In genomic region chr3:42179110-42179725, GRCh38 we compare ENCODE assay signal across 8 cellular contexts.
DNase-seq lines count a peak whose midpoint lies in the region; ATAC-seq, FAIRE-seq and TF ChIP-seq lines count a peak whose summit lies in the region.

No MANE protein-coding gene starts in this region.

- H3K9me1 ChIP-seq in keratinocyte (ENCODE audit: control insufficient read depth, extremely low read depth, insufficient read depth, low read length) = peaks cover 3% of the 10 kb centered on the region

- dilution Hi-C loops in keratinocyte (cut with MboI; ENCODE audit: extremely low pct_ligation_motif_present, low sequenced_read_pairs) = no loop called here

- DNase-seq in HuH-7.5 (ENCODE audit: low spot score) = peak; percentile 31
- DNase-seq in MCF 10A (ENCODE audit: unreplicated experiment) = peak; percentile 94
- peak; percentile 76 for DNase-seq in keratinocyte (ENCODE audit: low read depth, low spot score)
- peak in 1 of 2 donors; percentile 49 for DNase-seq in suprapubic skin (ENCODE audit: low spot score in 2 of 2)
- no peak for DNase-seq in KBM-7
- DNase-seq in activated CD8-positive, alpha-beta memory T cell treated with anti-CD3 and anti-CD28 coated beads for 24 hours = no peak

- CTCF ChIA-PET in MCF 10A (lab: Yijun Ruan, JAX) = interaction anchor here (0.6 to 5.0 kb wide), 7 partner anchors 9 to 61 kb away, joined by 3 to 36 read pairs (median 5); no protein-coding TSS in a partner anchor

- no peak overlapping the region for H3K9ac ChIP-seq in BLaER1
- H3K9ac ChIP-seq in keratinocyte (ENCODE audit: control insufficient read depth, extremely low read depth, insufficient read depth, low read length) = peak overlapping the region; percentile 52

- TF ChIP-seq POLR2A in suprapubic skin (IDR thresholded peaks at IDR 0.05) = no peak

- H3K9me3 ChIP-seq in BLaER1 (no peaks in the 10 kb centered on the region), keratinocyte (ENCODE audit: control insufficient read depth, low read depth, low read length) (no peaks in the 10 kb centered on the region), suprapubic skin (no peaks in the 10 kb centered on the region)

- H3K4me1 ChIP-seq in BLaER1 = peaks cover 47% of the 10 kb centered on the region
- H3K4me1 ChIP-seq in keratinocyte (ENCODE audit: control insufficient read depth, extremely low read depth, insufficient read depth, low read length) = peaks cover 27% of the 10 kb centered on the region
- H3K4me1 ChIP-seq in suprapubic skin = peaks cover 38% of the 10 kb centered on the region

- no peaks in the 10 kb centered on the region for H3K9me3 Mint-ChIP-seq in MCF 10A (ENCODE audit: unreplicated experiment)

- H3K36me3 Mint-ChIP-seq in MCF 10A (ENCODE audit: insufficient read depth, unreplicated experiment) = peaks cover 31% of the 10 kb centered on the region

- POLR2A ChIA-PET in MCF 10A (lab: Yijun Ruan, JAX) = interaction anchor here (0.6 to 1.7 kb wide), 7 partner anchors 17 to 403 kb away, joined by 3 to 9 read pairs (median 4); no protein-coding TSS in a partner anchor

- in situ Hi-C loops in KBM-7 (cut with MboI; ENCODE audit: low pct_unique_long_range_greater_than_20kb, low sequenced_read_pairs) = no loop called here

- H3K27ac ChIP-seq in BLaER1 = no peak overlapping the region
- H3K27ac ChIP-seq in keratinocyte (ENCODE audit: control insufficient read depth, insufficient read depth, low read length) = peak overlapping the region; percentile 77
- peak overlapping the region; percentile 69 for H3K27ac ChIP-seq in suprapubic skin

- H4K20me1 ChIP-seq in BLaER1 = peaks cover 93% of the 10 kb centered on the region
- peaks cover 2% of the 10 kb centered on the region for H4K20me1 ChIP-seq in keratinocyte (ENCODE audit: control insufficient read depth, extremely low read depth, insufficient read depth, low read length)

- H2AFZ ChIP-seq in keratinocyte (ENCODE audit: control insufficient read depth, low read length) = no peak overlapping the region

- no TSS peak for BruUV-seq in MCF 10A (replicated peaks; lab: Mats Ljungman, UMichigan)

- intact Hi-C loops in MCF 10A (cut with micrococcal nuclease) = no loop called here

- H3K27ac Mint-ChIP-seq in MCF 10A (ENCODE audit: low read depth, unreplicated experiment) = peak overlapping the region; percentile 85

- no peak for TF ChIP-seq EP300 in suprapubic skin (IDR thresholded peaks at IDR 0.05)

- no peak for ATAC-seq in GM18858 (IDR thresholded peaks at IDR 0.05; ENCODE audit: unreplicated experiment)

- H3K36me3 ChIP-seq in BLaER1 (peaks cover 44% of the 10 kb centered on the region), keratinocyte (ENCODE audit: control insufficient read depth in 2 of 2, extremely low read depth in 1 of 2, insufficient read depth in 2 of 2, low read length in 2 of 2) (peaks cover 2 to 4% of the 10 kb centered on the region in 2 experiments), suprapubic skin (peaks cover 10% of the 10 kb centered on the region)

- H3K27me3 ChIP-seq in BLaER1 (no peaks in the 10 kb centered on the region), keratinocyte (ENCODE audit: control insufficient read depth, extremely low read depth, insufficient read depth, low read length) (no peaks in the 10 kb centered on the region), suprapubic skin (no peaks in the 10 kb centered on the region)

- H3K4me1 Mint-ChIP-seq in MCF 10A (ENCODE audit: insufficient read depth, unreplicated experiment) = peaks cover 9% of the 10 kb centered on the region

- 29% methylated on average over 7 of the region's 7 CpGs for WGBS in suprapubic skin

- FAIRE-seq in keratinocyte (lab: Jason Lieb, UNC) = peak; percentile 90

- H3K4me2 ChIP-seq in BLaER1 (peak overlapping the region; percentile 16; the same call in 1 of the 2 replicates), keratinocyte (ENCODE audit: control insufficient read depth, extremely low read depth, insufficient read depth, low read depth, low read length) (peak overlapping the region; percentile 61)

- no peak overlapping the region for H3K4me3 ChIP-seq in BLaER1
- H3K4me3 ChIP-seq in keratinocyte (ENCODE audit: control insufficient read depth in 2 of 3, extremely low read depth in 1 of 3, insufficient read depth in 2 of 3, low read depth in 1 of 3, low read length in 3 of 3) = no peak overlapping the region
- H3K4me3 ChIP-seq in suprapubic skin = no peak overlapping the region

- no peak overlapping the region for H3K4me3 Mint-ChIP-seq in MCF 10A (ENCODE audit: unreplicated experiment)

- H3K27me3 Mint-ChIP-seq in MCF 10A (ENCODE audit: insufficient read depth, unreplicated experiment) = no peaks in the 10 kb centered on the region

- TF ChIP-seq CTCF in MCF 10A (IDR thresholded peaks at IDR 0.05; ENCODE audit: unreplicated experiment) (no peak), keratinocyte (optimal IDR thresholded peaks at IDR 0.05 in 1 of 3, IDR thresholded peaks at IDR 0.05 in 1 of 3, conservative IDR thresholded peaks at IDR 0.05 in 1 of 3; ENCODE audit: extremely low read depth in 1 of 3, insufficient read depth in 2 of 3, low read length in 3 of 3) (no peak), suprapubic skin (IDR thresholded peaks at IDR 0.05) (no peak)

- peaks cover 64% of the 10 kb centered on the region for H3K79me2 ChIP-seq in keratinocyte (ENCODE audit: control insufficient read depth, insufficient read depth, low read length)

Comparison
In these comparisons a context has a peak if more than half of its experiments do, and no peak if none do; other contexts are left out.
1. DNase-seq: peak in HuH-7.5 (single experiment), MCF 10A (single experiment) and keratinocyte (single experiment); none in KBM-7 (single experiment) and activated CD8-positive, alpha-beta memory T cell treated with anti-CD3 and anti-CD28 coated beads for 24 hours (single experiment).